In genomic region chr7:158957507-158957900, GRCh38 we compare ENCODE assay signal across 8 cellular contexts.
A peak's percentile ranks its signal among the peaks of the same experiment; 100 is the strongest.
DNase-seq lines count a peak whose midpoint lies in the region; ATAC-seq, FAIRE-seq and TF ChIP-seq lines count a peak whose summit lies in the region.

No MANE protein-coding gene starts in this region.

- BruUV-seq in GM12878 (replicated peaks; lab: Mats Ljungman, UMichigan): no TSS peak

- 15% methylated on average over 26 of the region's 26 CpGs for WGBS in GM12878 (ENCODE audit: insufficient coverage, insufficient replicate concordance, low lambda C conversion rate, missing lambda C conversion rate)

- H3K4me3 ChIP-seq in GM12878: 0 out of 2 replicates have a peak overlapping the region, but pooled peaks have one; percentile 45

- H3K79me2 ChIP-seq in GM12878 (ENCODE audit: control insufficient read depth, insufficient read depth, low read length): no peaks in the 10 kb centered on the region

- POLR2A ChIA-PET in activated CD4-positive, alpha-beta T cell treated with anti-CD3 and anti-CD28 coated beads, Interleukin-2, amount 10 ng/mL, durations not matched to agents 7 days and 5 days (lab: Charles Lee): no interaction called here
- POLR2A ChIA-PET in GM12878 (lab: Charles Lee): no interaction called here

- no peaks in the 10 kb centered on the region for H3K9me3 ChIP-seq in GM12878 (replicated peaks; ENCODE audit: control insufficient read depth, insufficient read depth, low read length)

- no peak for TF ChIP-seq RAD21 in GM12878 (IDR thresholded peaks at IDR 0.05; ENCODE audit: insufficient read depth, low read depth, low read length)

- H3K4me1 ChIP-seq in GM12878 (ENCODE audit: control insufficient read depth, insufficient read depth, low read length): no peaks in the 10 kb centered on the region

- no peaks in the 10 kb centered on the region for H3K27me3 ChIP-seq in GM12878 (replicated peaks in 1 of 2; ENCODE audit: control insufficient read depth in 2 of 2, insufficient read depth in 2 of 2, low read length in 1 of 2)

- intact Hi-C loops in GM12878 (cut with micrococcal nuclease; ENCODE audit: unreplicated experiment): no loop called here

- no peak for TF ChIP-seq CTCF in GM12878 (IDR thresholded peaks at IDR 0.05 in 2 of 3, conservative IDR thresholded peaks at IDR 0.05 in 1 of 3; ENCODE audit: control insufficient read depth in 2 of 3, extremely low read depth in 1 of 3, insufficient read depth in 1 of 3, low read depth in 3 of 3, low read length in 3 of 3)

- no peak for TF ChIP-seq EP300 in GM12878 (IDR thresholded peaks at IDR 0.05; ENCODE audit: borderline replicate concordance in 1 of 2, control insufficient read depth in 1 of 2, low read depth in 2 of 2, low read length in 2 of 2)

- CTCF ChIA-PET in activated CD4-positive, alpha-beta T cell treated with anti-CD3 and anti-CD28 coated beads, Interleukin-2, amount 10 ng/mL, durations not matched to agents 7 days and 5 days (lab: Charles Lee): interaction anchor here (1.2 to 1.5 kb wide), 2 partner anchors 10 to 19 kb away, joined by 3 to 5 read pairs; no protein-coding TSS in a partner anchor
- CTCF ChIA-PET in GM12878 (lab: Yijun Ruan, JAX): no interaction called here

- in situ Hi-C loops in GM12878 (cut with MboI): no loop called here

- H2AFZ ChIP-seq in GM12878 (ENCODE audit: control insufficient read depth, low read depth, low read length): no peak overlapping the region

- peak overlapping the region; percentile 62 for H3K4me3 Mint-ChIP-seq in activated CD4-positive, alpha-beta T cell treated with anti-CD3 and anti-CD28 coated beads, Interleukin-2, amount 10 ng/mL, durations not matched to agents 7 days and 5 days
- peak overlapping the region; percentile 67 for H3K4me3 Mint-ChIP-seq in stimulated activated effector memory CD8-positive, alpha-beta T cell treated with anti-CD3 and anti-CD28 coated beads, Interleukin-12 subunit alpha, Interleukin-12 subunit beta, amount 100 ng/mL, for 72 hours

- H3K4me2 ChIP-seq in GM12878 (ENCODE audit: control insufficient read depth, insufficient read depth): peak overlapping the region; percentile 77

- SMC1A ChIA-PET in GM12878 (lab: Charles Lee; ENCODE audit: uncharacterized antibody, unreplicated experiment): no interaction called here

- no peak for DNase-seq in activated CD4-positive, alpha-beta T cell treated with anti-CD3 and anti-CD28 coated beads, Interleukin-2, amount 10 ng/mL, durations not matched to agents 7 days and 5 days
- DNase-seq in activated CD4-positive, alpha-beta T cell treated with anti-CD3 and anti-CD28 coated beads, Interleukin-2, amount 50 U/mL, for 4 hours: no peak
- DNase-seq in NCI-H1694 treated with DMSO at 0.1 percent for 48 hours (lab: John Stamatoyannopoulos, UW) (peak; percentile 26), GM12878 (ENCODE audit: low read depth, low spot score) (no peak), hippocampal formation (lab: John Stamatoyannopoulos, UW) (no peak), C1 segment of cervical spinal cord (lab: John Stamatoyannopoulos, UW) (no peak), MV-4-11 (lab: John Stamatoyannopoulos, UW) (no peak)
- DNase-seq in stimulated activated effector memory CD8-positive, alpha-beta T cell treated with anti-CD3 and anti-CD28 coated beads, Interleukin-12 subunit alpha, Interleukin-12 subunit beta, amount 100 ng/mL, for 72 hours (ENCODE audit: low spot score in 2 of 2): no peak

- no peaks in the 10 kb centered on the region for H3K9me3 Mint-ChIP-seq in activated CD4-positive, alpha-beta T cell treated with anti-CD3 and anti-CD28 coated beads, Interleukin-2, amount 10 ng/mL, durations not matched to agents 7 days and 5 days
- H3K9me3 Mint-ChIP-seq in stimulated activated effector memory CD8-positive, alpha-beta T cell treated with anti-CD3 and anti-CD28 coated beads, Interleukin-12 subunit alpha, Interleukin-12 subunit beta, amount 100 ng/mL, for 72 hours: no peaks in the 10 kb centered on the region

- H3K36me3 Mint-ChIP-seq in activated CD4-positive, alpha-beta T cell treated with anti-CD3 and anti-CD28 coated beads, Interleukin-2, amount 10 ng/mL, durations not matched to agents 7 days and 5 days (ENCODE audit: low read depth): no peaks in the 10 kb centered on the region
- H3K36me3 Mint-ChIP-seq in stimulated activated effector memory CD8-positive, alpha-beta T cell treated with anti-CD3 and anti-CD28 coated beads, Interleukin-12 subunit alpha, Interleukin-12 subunit beta, amount 100 ng/mL, for 72 hours: peaks cover 8% of the 10 kb centered on the region

- ATAC-seq in GM12878: no peak
- peak; percentile 38 for ATAC-seq in stimulated activated effector memory CD8-positive, alpha-beta T cell treated with anti-CD3 and anti-CD28 coated beads, Interleukin-12 subunit alpha, Interleukin-12 subunit beta, amount 100 ng/mL, for 72 hours

- no peak for FAIRE-seq in GM12878 (lab: Jason Lieb, UNC)

- H3K27ac ChIP-seq in GM12878 (ENCODE audit: control insufficient read depth, insufficient read depth): no peak overlapping the region

- H3K27ac Mint-ChIP-seq in activated CD4-positive, alpha-beta T cell treated with anti-CD3 and anti-CD28 coated beads, Interleukin-2, amount 10 ng/mL, durations not matched to agents 7 days and 5 days: no peak overlapping the region
- H3K27ac Mint-ChIP-seq in stimulated activated effector memory CD8-positive, alpha-beta T cell treated with anti-CD3 and anti-CD28 coated beads, Interleukin-12 subunit alpha, Interleukin-12 subunit beta, amount 100 ng/mL, for 72 hours: no peak overlapping the region

- no peak overlapping the region for H3K9ac ChIP-seq in GM12878 (ENCODE audit: control insufficient read depth, insufficient read depth, low read length)

- no peaks in the 10 kb centered on the region for H3K36me3 ChIP-seq in GM12878 (ENCODE audit: control insufficient read depth in 2 of 2, insufficient read depth in 2 of 2, low read length in 1 of 2)

- H4K20me1 ChIP-seq in GM12878 (ENCODE audit: control insufficient read depth, insufficient read depth): no peaks in the 10 kb centered on the region

- no peak for TF ChIP-seq POLR2A in GM12878 (IDR thresholded peaks at IDR 0.05; ENCODE audit: low read depth, low read length)

- H3K27me3 Mint-ChIP-seq in activated CD4-positive, alpha-beta T cell treated with anti-CD3 and anti-CD28 coated beads, Interleukin-2, amount 10 ng/mL, durations not matched to agents 7 days and 5 days: peaks cover 6% of the 10 kb centered on the region

- RAD21 ChIA-PET in GM12878 (lab: Charles Lee; ENCODE audit: unreplicated experiment): no interaction called here

- H3K4me1 Mint-ChIP-seq in activated CD4-positive, alpha-beta T cell treated with anti-CD3 and anti-CD28 coated beads, Interleukin-2, amount 10 ng/mL, durations not matched to agents 7 days and 5 days: peaks cover 15% of the 10 kb centered on the region
- H3K4me1 Mint-ChIP-seq in stimulated activated effector memory CD8-positive, alpha-beta T cell treated with anti-CD3 and anti-CD28 coated beads, Interleukin-12 subunit alpha, Interleukin-12 subunit beta, amount 100 ng/mL, for 72 hours: peaks cover 13% of the 10 kb centered on the region

TF ChIP-seq in GM12878, 131 proteins besides CTCF, POLR2A, EP300 and RAD21 (continues in another document):
- TF ChIP-seq ETV6 (conservative IDR thresholded peaks at IDR 0.05 in 1 of 2, IDR thresholded peaks at IDR 0.05 in 1 of 2; ENCODE audit: borderline replicate concordance in 1 of 2, low read depth in 1 of 2) (no peak), JUNB (IDR thresholded peaks at IDR 0.05) (no peak), HDGF (IDR thresholded peaks at IDR 0.05) (no peak), SUZ12 (IDR thresholded peaks at IDR 0.05; ENCODE audit: unreplicated experiment) (no peak), MEF2A (IDR thresholded peaks at IDR 0.05; ENCODE audit: insufficient read depth, low read depth, low read length) (no peak), HSF1 (IDR thresholded peaks at IDR 0.05; ENCODE audit: low read depth, low read length) (no peak), NR2C1 (IDR thresholded peaks at IDR 0.05) (no peak), NBN (IDR thresholded peaks at IDR 0.05) (no peak), HDAC6 (IDR thresholded peaks at IDR 0.05; ENCODE audit: unreplicated experiment) (no peak), ZNF24 (IDR thresholded peaks at IDR 0.05) (no peak), E4F1 (IDR thresholded peaks at IDR 0.05; ENCODE audit: borderline replicate concordance, partially characterized antibody) (no peak)
